Comparison of ENCODE assay signal across 16 cellular contexts in genomic region chr10:110321869-110322620, GRCh38. TPM values are rescaled to one million over a fixed set of nuclear protein-coding genes. Genes with fewer than 3 reads are reported as not detected.
DNase-seq lines count a peak whose midpoint lies in the region; ATAC-seq and TF ChIP-seq lines count a peak whose summit lies in the region.
"Had no signal": no experiment of that assay in that cellular context is flagged by ENCODE, and none has a peak within 500 bp of the region (broad histone marks: within the 10 kb centered on the region; RNA-seq: fewer than 3 reads in every experiment).

No MANE protein-coding gene starts in this region.

- 87 to 88% methylated on average over 6 of the region's 6 CpGs for WGBS in thyroid gland, 2 donors

- no peaks in the 10 kb centered on the region; the same call in none of the 2 replicates for H3K27me3 Mint-ChIP-seq in HFFc6 (ENCODE audit: insufficient read depth)

- H3K9me3 Mint-ChIP-seq in HFFc6: peaks cover 4% of the 10 kb centered on the region; the same call in 1 of the 2 replicates

- no peak for TF ChIP-seq POLR2A in thyroid gland (IDR thresholded peaks at IDR 0.05)

- DNase-seq in EH (ENCODE audit: low read depth): peak; percentile 44
- DNase-seq in HFFc6: no peak
- peak; percentile 18 for DNase-seq in amniotic epithelial cell (ENCODE audit: low read depth)
- DNase-seq in myocyte (ENCODE audit: low read depth): peak; percentile 61
- DNase-seq in putamen (ENCODE audit: low spot score): no peak
- DNase-seq in thyroid gland: no peak
- no peak for DNase-seq in effector CD4-positive, alpha-beta T cell
- DNase-seq: 8988T; CD4-positive, alpha-beta memory T cell; DMS153; DMS79; GF-D8 had no signal

- ATAC-seq in HG02973 (IDR thresholded peaks at IDR 0.05; ENCODE audit: unreplicated experiment): no peak

- H3K4me1 Mint-ChIP-seq in HFFc6 (ENCODE audit: low read depth): peaks cover 52% of the 10 kb centered on the region

- H3K4me3 ChIP-seq in thyroid gland (replicated peaks in 1 of 3): no peak overlapping the region
- H3K4me3 ChIP-seq: BLaER1, HAP-1 had no signal

- no peaks in the 10 kb centered on the region for H3K27me3 ChIP-seq in thyroid gland
- H3K27me3 ChIP-seq: BLaER1 had no signal

- no peaks in the 10 kb centered on the region for H3K4me1 ChIP-seq in thyroid gland
- H3K4me1 ChIP-seq: BLaER1, HAP-1 had no signal

- H3K36me3 Mint-ChIP-seq in HFFc6 (ENCODE audit: low read depth): peaks cover 8% of the 10 kb centered on the region; the same call in 1 of the 2 replicates
- H3K36me3 Mint-ChIP-seq: CD14-positive monocyte had no signal

- no peaks in the 10 kb centered on the region for H3K9me3 ChIP-seq in thyroid gland
- H3K9me3 ChIP-seq: HAP-1 had no signal

- TF ChIP-seq CTCF in HFFc6 (IDR thresholded peaks at IDR 0.05) (no peak), thyroid gland (IDR thresholded peaks at IDR 0.05) (no peak)

- H3K4me3 Mint-ChIP-seq in HFFc6: no peak overlapping the region
- H3K4me3 Mint-ChIP-seq: CD14-positive monocyte; CD4-positive, alpha-beta memory T cell had no signal

- intact Hi-C loops in thyroid gland (cut with DNase I): no loop called here

- peak overlapping the region; percentile 86 for H3K27ac Mint-ChIP-seq in HFFc6
- H3K27ac Mint-ChIP-seq: CD14-positive monocyte; CD4-positive, alpha-beta memory T cell had no signal

- H3K36me3 ChIP-seq in thyroid gland: no peaks in the 10 kb centered on the region
- H3K36me3 ChIP-seq: BLaER1, HAP-1 had no signal

- no peak overlapping the region for H3K27ac ChIP-seq in thyroid gland
- H3K27ac ChIP-seq: BLaER1 had no signal

RNA-seq across cellular contexts. Expression of gene SMNDC1, which starts 17.3 kb away (rescaled TPM):
- total RNA-seq in HFFc6 (2021; fragmentation: NEBNext Ultra II Directional; extraction: Animal tissue kit (Norgen Biotek cat#: 25700)): 10 to 100 TPM; 31.5 to 37.5 (median 34.8) TPM
- total RNA-seq in myocyte (6.5 and 9.9 TPM in 2 replicates), thyroid gland (10 to 100 TPM; 12.3 to 16.3 (median 13.5) TPM)
- 17.4 TPM for polyA plus RNA-seq in myocyte (2012)

Comparison
In these comparisons a context has a peak if more than half of its experiments do, and no peak if none do; other contexts are left out.
1. DNase-seq: peak in EH (single experiment), amniotic epithelial cell (single experiment) and myocyte (single experiment); none in HFFc6 (single experiment), putamen (single experiment), thyroid gland (0 of 2) and effector CD4-positive, alpha-beta T cell (single experiment).